10 cellular contexts compared by ENCODE assay signal in the genomic region with DNA sequence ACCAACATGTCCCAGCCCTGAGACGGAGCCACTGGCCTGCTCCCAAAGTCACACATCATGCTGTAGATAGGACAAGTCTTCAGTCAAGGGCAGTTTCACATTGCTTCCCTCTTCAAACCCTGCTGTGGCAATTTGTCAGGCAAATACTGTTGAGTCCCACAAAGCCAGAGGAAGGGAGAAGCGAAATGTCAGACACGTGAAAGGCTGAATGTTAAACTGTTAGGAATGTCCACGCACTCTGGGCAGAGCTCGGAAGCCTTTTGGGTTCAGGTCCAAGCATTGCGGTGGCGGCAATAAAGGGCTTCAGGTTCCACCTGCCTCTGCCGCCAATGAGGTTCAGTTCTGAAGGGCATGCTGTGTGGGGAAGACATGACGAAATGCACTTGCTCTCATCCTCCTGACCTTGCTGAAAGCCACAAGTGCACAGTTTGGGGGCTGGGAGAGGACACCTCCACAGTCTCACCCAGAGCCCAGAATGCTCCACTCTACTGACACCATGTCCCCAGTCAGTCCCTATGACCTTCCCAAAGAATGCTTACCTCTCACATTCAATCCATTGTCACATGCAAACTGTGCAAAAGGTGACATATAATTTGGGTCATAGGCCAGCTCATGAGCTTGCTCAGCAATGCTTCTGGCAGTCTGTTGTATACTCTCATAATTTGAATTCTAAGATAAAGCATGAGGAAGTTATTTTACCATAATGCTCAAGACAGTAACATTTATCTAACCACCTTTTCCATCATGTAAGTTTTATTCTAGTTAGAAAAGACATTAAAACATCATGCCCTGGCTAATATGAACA.
A peak's percentile ranks its signal among the peaks of the same experiment; 100 is the strongest.
DNase-seq lines count a peak whose midpoint lies in the region; ATAC-seq and TF ChIP-seq lines count a peak whose summit lies in the region.
"Had no signal": no experiment of that assay in that cellular context is flagged by ENCODE, and none has a peak within 500 bp of the region (broad histone marks: within the 10 kb centered on the region; RNA-seq: fewer than 3 reads in every experiment).

No MANE protein-coding gene starts in this region.

- no peak overlapping the region for H3K27ac Mint-ChIP-seq in effector memory CD8-positive, alpha-beta T cell
- H3K27ac Mint-ChIP-seq: activated naive CD8-positive, alpha-beta T cell treated with anti-CD3 and anti-CD28 coated beads, Interleukin-2, amount 10 ng/mL, durations not matched to agents 7 days and 5 days; neural progenitor cell had no signal

- no peak overlapping the region for H3K4me3 Mint-ChIP-seq in effector memory CD8-positive, alpha-beta T cell
- H3K4me3 Mint-ChIP-seq: activated naive CD8-positive, alpha-beta T cell treated with anti-CD3 and anti-CD28 coated beads, Interleukin-2, amount 10 ng/mL, durations not matched to agents 7 days and 5 days; neural progenitor cell had no signal

- H3K9ac ChIP-seq in subcutaneous abdominal adipose tissue (ENCODE audit: low read length in 5 of 5): peak overlapping the region in 1 of 5 donors; percentile 2
- H3K9ac ChIP-seq: neural progenitor cell had no signal

- H3K36me3 Mint-ChIP-seq in effector memory CD8-positive, alpha-beta T cell (ENCODE audit: insufficient read depth): peaks cover 69% of the 10 kb centered on the region

- H3K4me1 ChIP-seq in subcutaneous abdominal adipose tissue (ENCODE audit: control insufficient read depth in 5 of 5, insufficient read depth in 5 of 5, low read length in 5 of 5): peaks cover 1 to 22% (median 17%) of the 10 kb centered on the region in 5 donors

- ATAC-seq in GM18520 (IDR thresholded peaks at IDR 0.05; ENCODE audit: unreplicated experiment): no peak
- no peak for ATAC-seq in effector memory CD8-positive, alpha-beta T cell (replicated peaks)

- no peak overlapping the region for H3K4me3 ChIP-seq in brain microvascular endothelial cell (ENCODE audit: low read depth, low read length)
- H3K4me3 ChIP-seq in subcutaneous abdominal adipose tissue (ENCODE audit: low read depth in 1 of 5, low read length in 5 of 5): no peak overlapping the region
- H3K4me3 ChIP-seq: neural progenitor cell had no signal

- in situ Hi-C loops in brain microvascular endothelial cell (cut with HindIII; ENCODE audit: low pct_ligation_motif_present, low sequenced_read_pairs): no loop called here

- H3K36me3 ChIP-seq in brain microvascular endothelial cell (replicated peaks) (peaks cover 17% of the 10 kb centered on the region), subcutaneous abdominal adipose tissue (ENCODE audit: control insufficient read depth in 5 of 5, insufficient read depth in 5 of 5, low read length in 5 of 5) (peaks cover 12 to 51% (median 30%) of the 10 kb centered on the region in 5 donors)
- H3K36me3 ChIP-seq: neural progenitor cell had no signal

- H3K27me3 Mint-ChIP-seq in effector memory CD8-positive, alpha-beta T cell: no peaks in the 10 kb centered on the region
- H3K27me3 Mint-ChIP-seq: activated naive CD8-positive, alpha-beta T cell treated with anti-CD3 and anti-CD28 coated beads, Interleukin-2, amount 10 ng/mL, durations not matched to agents 7 days and 5 days had no signal

- peaks cover 0 to 9% of the 10 kb centered on the region in 2 donors for H3K4me1 Mint-ChIP-seq in effector memory CD8-positive, alpha-beta T cell (ENCODE audit: low read depth in 2 of 2)
- H3K4me1 Mint-ChIP-seq: neural progenitor cell had no signal

- no peaks in the 10 kb centered on the region for H3K9me3 ChIP-seq in subcutaneous abdominal adipose tissue (ENCODE audit: control insufficient read depth in 5 of 5, low read length in 5 of 5)

- no peak for TF ChIP-seq CTCF in brain microvascular endothelial cell (IDR thresholded peaks at IDR 0.05; ENCODE audit: low read depth, low read length, missing control alignments)

- peak; percentile 32 for DNase-seq in NCI-H1105 treated with DMSO at 0.1 percent for 48 hours (lab: John Stamatoyannopoulos, UW)
- DNase-seq in brain microvascular endothelial cell: peak; percentile 11
- DNase-seq in kidney tubule cell (ENCODE audit: low spot score): peak; percentile 93
- no peak for DNase-seq in anterior cingulate cortex (lab: John Stamatoyannopoulos, UW)
- no peak for DNase-seq in effector memory CD8-positive, alpha-beta T cell
- DNase-seq: activated naive CD8-positive, alpha-beta T cell treated with anti-CD3 and anti-CD28 coated beads, Interleukin-2, amount 10 ng/mL, durations not matched to agents 7 days and 5 days; NCI-H526 treated with DMSO at 0.1 percent for 48 hours had no signal

- no peaks in the 10 kb centered on the region for H3K9me3 Mint-ChIP-seq in effector memory CD8-positive, alpha-beta T cell
- H3K9me3 Mint-ChIP-seq: activated naive CD8-positive, alpha-beta T cell treated with anti-CD3 and anti-CD28 coated beads, Interleukin-2, amount 10 ng/mL, durations not matched to agents 7 days and 5 days; neural progenitor cell had no signal

- no peak overlapping the region for H3K27ac ChIP-seq in brain microvascular endothelial cell
- peak overlapping the region; percentile 50 for H3K27ac ChIP-seq in subcutaneous abdominal adipose tissue (ENCODE audit: low read depth, low read length)
- H3K27ac ChIP-seq: neural progenitor cell had no signal

- H3K27me3 ChIP-seq in brain microvascular endothelial cell (replicated peaks): no peaks in the 10 kb centered on the region
- H3K27me3 ChIP-seq in subcutaneous abdominal adipose tissue (ENCODE audit: control insufficient read depth in 5 of 5, insufficient read depth in 4 of 5, low read length in 5 of 5): no peaks in the 10 kb centered on the region
- H3K27me3 ChIP-seq: neural progenitor cell had no signal

Comparison
In these comparisons a context has a peak if more than half of its experiments do, and no peak if none do; other contexts are left out.
1. DNase-seq: peak in NCI-H1105 treated with DMSO at 0.1 percent for 48 hours (single experiment), brain microvascular endothelial cell (single experiment) and kidney tubule cell (single experiment); none in anterior cingulate cortex (0 of 58) and effector memory CD8-positive, alpha-beta T cell (0 of 3).